Comparison of ENCODE assay signal across 11 cellular contexts in the genomic region with DNA sequence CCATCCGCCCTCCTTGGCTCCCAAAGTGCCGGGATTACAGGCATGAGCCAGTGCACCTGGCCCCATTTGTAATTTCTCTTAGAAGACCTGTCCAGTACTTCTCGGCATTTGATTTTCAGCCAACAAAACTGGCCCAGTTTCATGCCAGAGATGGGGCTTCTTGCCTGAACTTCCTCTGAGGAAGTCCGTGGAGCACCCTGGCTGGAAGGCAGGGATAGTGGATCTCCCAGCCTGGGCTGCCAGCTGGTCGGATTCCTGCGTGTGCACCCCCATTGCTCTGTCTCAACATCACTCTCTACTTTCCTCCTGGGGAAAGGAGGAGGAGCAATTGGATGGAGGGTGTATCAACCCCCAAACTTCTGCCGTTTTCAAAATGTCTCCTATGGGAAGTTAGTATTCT. TPM values are rescaled to one million over a fixed set of nuclear protein-coding genes. Genes with fewer than 3 reads are reported as not detected.
DNase-seq lines count a peak whose midpoint lies in the region; ATAC-seq and TF ChIP-seq lines count a peak whose summit lies in the region.
"Had no signal": no experiment of that assay in that cellular context is flagged by ENCODE, and none has a peak within 500 bp of the region (broad histone marks: within the 10 kb centered on the region; RNA-seq: fewer than 3 reads in every experiment).

No MANE protein-coding gene starts in this region.

- DNase-seq in heart left ventricle (peak in 1 of 5 donors; percentile 14), left cardiac atrium (no peak), activated B cell treated with CpG ODN at 0.5 μM for 24 hours (no peak), immature natural killer cell (no peak), thyroid gland (peak; percentile 24 to 31), pons (ENCODE audit: low spot score) (no peak), LoVo (ENCODE audit: low spot score) (no peak), NOMO-1 treated with DMSO at 0.1 percent for 48 hours (lab: John Stamatoyannopoulos, UW; ENCODE audit: unreplicated experiment) (no peak)
- DNase-seq: NCI-H1048 had no signal

- CTCF ChIA-PET in activated B cell treated with CpG ODN at 0.5 μM for 24 hours (lab: Charles Lee), result interaction anchor here (0.5 to 1.6 kb wide), 3 partner anchors 39 to 160 kb away, joined by 3 to 5 read pairs (median 5); a partner anchor contains a TSS

- TF ChIP-seq POLR2A in heart left ventricle (IDR thresholded peaks at IDR 0.05), result no peak
- no peak for TF ChIP-seq POLR2A in thyroid gland (IDR thresholded peaks at IDR 0.05)

- WGBS in heart left ventricle, 4 donors, result 43 to 58% (median 44%) methylated on average over 7 of the region's 7 CpGs
- 58 to 59% methylated on average over 6 to 7 of the region's 7 CpGs for WGBS in thyroid gland, 2 donors

- intact Hi-C loops in heart left ventricle (cut with DNase I) (loop anchor here in 6 of 10 donors (5.0 to 10.0 kb wide), 5 partner anchors 35 to 100 kb away; a partner anchor contains a TSS), left cardiac atrium (cut with DNase I) (loop anchor here in 1 of 2 donors (5.0 kb wide), 1 partner anchor 35 kb away; no protein-coding TSS in a partner anchor), activated B cell treated with CpG ODN at 0.5 μM for 24 hours (cut with micrococcal nuclease) (loop anchor here (10.0 kb wide), 1 partner anchor 97 kb away; no protein-coding TSS in a partner anchor), thyroid gland (cut with DNase I) (no loop called here)

- peak overlapping the region in 11 of 12 donors; percentile 62 to 96 (median 85) for H3K27ac ChIP-seq in heart left ventricle
- H3K27ac ChIP-seq in thyroid gland, result no peak overlapping the region
- H3K27ac ChIP-seq: ovary had no signal

- H3K27me3 ChIP-seq in heart left ventricle (no peaks in the 10 kb centered on the region), thyroid gland (no peaks in the 10 kb centered on the region)
- H3K27me3 ChIP-seq: ovary had no signal

- peaks cover 0 to 34% (median 24%) of the 10 kb centered on the region in 9 donors for H3K36me3 ChIP-seq in heart left ventricle
- H3K36me3 ChIP-seq in thyroid gland, result peaks cover 11 to 15% of the 10 kb centered on the region in 2 donors
- H3K36me3 ChIP-seq: ovary had no signal

- POLR2A ChIA-PET in activated B cell treated with CpG ODN at 0.5 μM for 24 hours (lab: Charles Lee), result interaction anchor here (0.6 to 7.4 kb wide), 10 partner anchors 10 to 1169 kb away, joined by 3 to 128 read pairs (median 8); a partner anchor contains a TSS

- H3K27ac Mint-ChIP-seq in activated B cell treated with CpG ODN at 0.5 μM for 24 hours (peak overlapping the region; percentile 96), immature natural killer cell (peak overlapping the region; percentile 97 to 99 (median 99))

- no peaks in the 10 kb centered on the region for H3K9me3 ChIP-seq in heart left ventricle
- no peaks in the 10 kb centered on the region for H3K9me3 ChIP-seq in thyroid gland
- H3K9me3 ChIP-seq: ovary, stomach had no signal

- TF ChIP-seq CTCF in heart left ventricle (IDR thresholded peaks at IDR 0.05) (no peak), activated B cell treated with CpG ODN at 0.5 μM for 24 hours (IDR thresholded peaks at IDR 0.05) (no peak), thyroid gland (IDR thresholded peaks at IDR 0.05) (no peak)

- no peak for ATAC-seq in heart left ventricle
- no peak for ATAC-seq in left cardiac atrium
- ATAC-seq in activated B cell treated with CpG ODN at 0.5 μM for 24 hours (ENCODE audit: low read depth), result no peak

- H3K9me3 Mint-ChIP-seq in activated B cell treated with CpG ODN at 0.5 μM for 24 hours (no peaks in the 10 kb centered on the region), immature natural killer cell (no peaks in the 10 kb centered on the region)

- H3K4me3 Mint-ChIP-seq in activated B cell treated with CpG ODN at 0.5 μM for 24 hours (no peak overlapping the region), immature natural killer cell (peak overlapping the region; percentile 83 to 90 (median 85))

- H3K4me1 Mint-ChIP-seq in activated B cell treated with CpG ODN at 0.5 μM for 24 hours (peaks cover 17% of the 10 kb centered on the region), immature natural killer cell (peaks cover 65 to 74% of the 10 kb centered on the region in 2 donors)

- H3K4me1 ChIP-seq in heart left ventricle (peaks cover 0 to 58% (median 39%) of the 10 kb centered on the region in 12 donors), thyroid gland (peaks cover 15 to 17% of the 10 kb centered on the region in 2 donors)

- H3K27me3 Mint-ChIP-seq in activated B cell treated with CpG ODN at 0.5 μM for 24 hours (no peaks in the 10 kb centered on the region), immature natural killer cell (ENCODE audit: low read depth in 3 of 3) (peaks cover 7 to 13% (median 10%) of the 10 kb centered on the region in 3 donors)

- H3K4me3 ChIP-seq in heart left ventricle (peak overlapping the region in 1 of 12 donors; percentile 35), thyroid gland (replicated peaks in 1 of 3) (no peak overlapping the region)
- H3K4me3 ChIP-seq: ovary had no signal

- H3K36me3 Mint-ChIP-seq in activated B cell treated with CpG ODN at 0.5 μM for 24 hours (ENCODE audit: low read depth) (peaks cover 31% of the 10 kb centered on the region), immature natural killer cell (peaks cover 4 to 14% (median 10%) of the 10 kb centered on the region in 3 donors)

RNA-seq across cellular contexts. Expression of a gene that starts 39.0 kb away (rescaled TPM):
- 10 to 100 TPM; 24.8 to 36.0 (median 33.4) TPM for total RNA-seq in heart left ventricle
- 10 to 100 TPM; 13.6 to 37.9 TPM for polyA plus RNA-seq in heart left ventricle
- 10 to 100 TPM; 50.4 to 60.5 TPM for total RNA-seq in left cardiac atrium
- total RNA-seq in activated B cell treated with CpG ODN at 0.5 μM for 24 hours, result 20.6 and 22.9 TPM in 2 replicates
- 10 to 100 TPM in 1 of 3 donors, 1 to 10 TPM in 2; 5.0 to 20.8 (median 7.5) TPM for polyA plus RNA-seq in immature natural killer cell
- 1 to 10 TPM; 1.1 to 3.4 (median 1.6) TPM for total RNA-seq in thyroid gland

RNA-seq across cellular contexts. Expression of a gene that starts 52.2 kb away (rescaled TPM):
- total RNA-seq in heart left ventricle (100 to 1,000 TPM in 6 of 9 donors, 10 to 100 TPM in 3; 78.8 to 293 (median 109) TPM), left cardiac atrium (100 to 1,000 TPM in 1 of 2 donors, 10 to 100 TPM in 1; 82.7 to 108 TPM), activated B cell treated with CpG ODN at 0.5 μM for 24 hours (0.39 and 0.53 TPM in 2 replicates), thyroid gland (1 to 10 TPM; 1.1 to 2.9 (median 2.7) TPM)
- polyA plus RNA-seq in heart left ventricle (100 to 1,000 TPM in 1 of 2 donors, 10 to 100 TPM in 1; 56.1 to 166 TPM), immature natural killer cell (1 to 10 TPM in 2 of 3 donors, under 1 TPM in 1; 0.44 to 1.4 (median 1.2) TPM)

Comparison
In these comparisons a context has a peak if more than half of its experiments do, and no peak if none do; other contexts are left out.
1. DNase-seq: peak in thyroid gland (2 of 2); none in left cardiac atrium (single experiment), activated B cell treated with CpG ODN at 0.5 μM for 24 hours (single experiment), immature natural killer cell (0 of 3), pons (single experiment), LoVo (single experiment) and NOMO-1 treated with DMSO at 0.1 percent for 48 hours (single experiment).
2. H3K27ac ChIP-seq: peak in heart left ventricle (11 of 12); none in thyroid gland (0 of 3).
3. RNA of a gene that starts 52.2 kb away (total RNA-seq): 78.8 to 293 TPM in heart left ventricle and 82.7 to 108 TPM in left cardiac atrium; 1.1 to 2.9 TPM in thyroid gland and 0.39 to 0.53 TPM in activated B cell treated with CpG ODN at 0.5 μM for 24 hours; every median in the first group is over 10 times any median in the second.